Comparison of ENCODE assay signal across 8 cellular contexts in genomic region chr17:28743243-28744103, GRCh38. TPM values are rescaled to one million over a fixed set of nuclear protein-coding genes. Genes with fewer than 3 reads are reported as not detected.
A peak's percentile ranks its signal among the peaks of the same experiment; 100 is the strongest.
DNase-seq lines count a peak whose midpoint lies in the region; ATAC-seq, FAIRE-seq and TF ChIP-seq lines count a peak whose summit lies in the region.

TRAF4 (plus strand) TSS chr17:28744011; CDS start chr17:28744113, 102 bp downstream.

- peaks cover 28 to 37% of the 10 kb centered on the region in 2 donors for H3K4me1 ChIP-seq in kidney (ENCODE audit: control insufficient read depth in 1 of 2, insufficient read depth in 1 of 2, low read depth in 1 of 2, low read length in 2 of 2)

- H3K4me3 ChIP-seq in kidney (ENCODE audit: low read length in 2 of 2): peak within 1 kb of the TSS; percentile 92 to 97

- intact Hi-C loops in kidney (cut with DNase I): no loop called here

- H3K9ac ChIP-seq in kidney (ENCODE audit: low read length in 2 of 2): peak within 1 kb of the TSS; percentile 98

- peak within 1 kb of the TSS; percentile 95 to 96 for H3K27ac ChIP-seq in kidney (ENCODE audit: low read depth in 2 of 2, low read length in 2 of 2)

- ATAC-seq in GM18868 (IDR thresholded peaks at IDR 0.05; ENCODE audit: unreplicated experiment) (peak; percentile 67), HG03108 (IDR thresholded peaks at IDR 0.05; ENCODE audit: unreplicated experiment) (peak; percentile 52)

- no peaks in the 10 kb centered on the region for H3K9me3 ChIP-seq in kidney (ENCODE audit: control insufficient read depth in 1 of 2, low read length in 2 of 2)

- DNase-seq in AG08395 (ENCODE audit: low spot score) (peak; percentile 85), NCI-H345 (lab: John Stamatoyannopoulos, UW) (peak; percentile 93), cerebellum (ENCODE audit: low spot score) (peak; percentile 91), kidney (peak; percentile 94)
- peak; percentile 80 for DNase-seq in activated CD4-positive, CD25-positive, alpha-beta regulatory T cell treated with anti-CD3 and anti-CD28 coated beads, Interleukin-2, amount 50 U/mL, for 72 hours
- DNase-seq in stimulated activated CD4-positive, alpha-beta T cell treated with anti-CD3 and anti-CD28 coated beads, Interleukin-12 subunit alpha, Interleukin-12 subunit beta, amount 100 ng/mL, for 48 hours (ENCODE audit: low read depth in 2 of 3, low spot score in 1 of 3): peak in 2 of 3 donors; percentile 52 to 83

- peak; percentile 25 for TF ChIP-seq CTCF in kidney (IDR thresholded peaks at IDR 0.05; ENCODE audit: borderline replicate concordance, extremely low read depth, insufficient read depth)

- H3K36me3 ChIP-seq in kidney (ENCODE audit: control insufficient read depth in 1 of 2, insufficient read depth in 2 of 2, low read length in 2 of 2): peaks cover 5 to 14% of the 10 kb centered on the region in 2 donors

- no peak for FAIRE-seq in kidney (lab: Jason Lieb, UNC)

RNA-seq across cellular contexts. Expression of gene TRAF4, which starts in this region (rescaled TPM):
- total RNA-seq in cerebellum (32.8 TPM), kidney (118 TPM)
- polyA plus RNA-seq in kidney (ENCODE audit: insufficient read depth, low read depth, low replicate concordance): 53.4 TPM

Comparison
In these comparisons a context has a peak if more than half of its experiments do, and no peak if none do; other contexts are left out.
1. Peak in every context shown above with its lines: DNase-seq, ATAC-seq, H3K4me3 ChIP-seq and H3K27ac ChIP-seq.